ENCODE assay signal across 23 cellular contexts in genomic region chr11:116446048-116446399, GRCh38.
"Had no signal": no experiment of that assay in that cellular context is flagged by ENCODE, and none has a peak within 500 bp of the region (broad histone marks: within the 10 kb centered on the region; RNA-seq: fewer than 3 reads in every experiment).

No MANE protein-coding gene starts in this region.

- H3K36me3 ChIP-seq: brain microvascular endothelial cell, gastrocnemius medialis, heart left ventricle, lower lobe of right lung, sigmoid colon, spleen, upper lobe of left lung had no signal

- H3K27me3 ChIP-seq: brain microvascular endothelial cell, gastrocnemius medialis, heart left ventricle, sigmoid colon, testis, upper lobe of left lung had no signal

- H3K9me3 ChIP-seq: gastrocnemius medialis, lower lobe of right lung, testis had no signal

- ATAC-seq: activated T-cell treated with anti-CD3 and anti-CD28 coated beads, Interleukin-2, amount 50 U/mL, for 72 hours; gastrocnemius medialis; heart left ventricle; left cardiac atrium; lower lobe of right lung; stimulated activated memory B cell treated with anti-CD40 and anti-IgM and Interleukin-4, amounts not matched to agents 10 μg/mL and 1 μg/mL and 100 μg/mL, for 72 hours had no signal

- H3K27ac ChIP-seq: brain microvascular endothelial cell, coronary artery, gastrocnemius medialis, heart left ventricle, lower lobe of right lung, sigmoid colon, spleen, testis, upper lobe of left lung, VCaP had no signal

- H3K4me3 ChIP-seq: coronary artery, gastrocnemius medialis, heart left ventricle, lower lobe of right lung, sigmoid colon, spleen, testis, upper lobe of left lung had no signal

- H3K4me1 ChIP-seq: gastrocnemius medialis, heart left ventricle, lower lobe of right lung, sigmoid colon, spleen, testis, upper lobe of left lung had no signal

- DNase-seq: activated CD4-positive, alpha-beta T cell treated with anti-CD3 and anti-CD28 coated beads for 1 hour; activated CD8-positive, alpha-beta memory T cell treated with anti-CD3 and anti-CD28 coated beads for 24 hours; activated CD8-positive, alpha-beta memory T cell treated with anti-CD3 and anti-CD28 coated beads, Interleukin-2, amount 50 U/mL, for 48 hours; activated effector memory CD4-positive, alpha-beta T cell treated with anti-CD3 and anti-CD28 coated beads, Interleukin-2, amount 50 U/mL, for 16 hours; activated naive CD4-positive, alpha-beta T cell treated with anti-CD3 and anti-CD28 coated beads, Interleukin-2, amount 50 U/mL, for 16 hours; activated T-cell treated with anti-CD3 and anti-CD28 coated beads, Interleukin-2, amount 50 U/mL, for 72 hours; aorta; brain microvascular endothelial cell; gastrocnemius medialis; heart left ventricle; left cardiac atrium; lower lobe of right lung; nucleus accumbens; posterior cingulate gyrus; sigmoid colon; spleen; stimulated activated CD4-positive, alpha-beta T cell treated with anti-CD3 and anti-CD28 coated beads, Interleukin-4, amount 100 ng/mL, for 4 hours; T-helper 2 cell; testis; upper lobe of left lung had no signal
